In the genomic region with DNA sequence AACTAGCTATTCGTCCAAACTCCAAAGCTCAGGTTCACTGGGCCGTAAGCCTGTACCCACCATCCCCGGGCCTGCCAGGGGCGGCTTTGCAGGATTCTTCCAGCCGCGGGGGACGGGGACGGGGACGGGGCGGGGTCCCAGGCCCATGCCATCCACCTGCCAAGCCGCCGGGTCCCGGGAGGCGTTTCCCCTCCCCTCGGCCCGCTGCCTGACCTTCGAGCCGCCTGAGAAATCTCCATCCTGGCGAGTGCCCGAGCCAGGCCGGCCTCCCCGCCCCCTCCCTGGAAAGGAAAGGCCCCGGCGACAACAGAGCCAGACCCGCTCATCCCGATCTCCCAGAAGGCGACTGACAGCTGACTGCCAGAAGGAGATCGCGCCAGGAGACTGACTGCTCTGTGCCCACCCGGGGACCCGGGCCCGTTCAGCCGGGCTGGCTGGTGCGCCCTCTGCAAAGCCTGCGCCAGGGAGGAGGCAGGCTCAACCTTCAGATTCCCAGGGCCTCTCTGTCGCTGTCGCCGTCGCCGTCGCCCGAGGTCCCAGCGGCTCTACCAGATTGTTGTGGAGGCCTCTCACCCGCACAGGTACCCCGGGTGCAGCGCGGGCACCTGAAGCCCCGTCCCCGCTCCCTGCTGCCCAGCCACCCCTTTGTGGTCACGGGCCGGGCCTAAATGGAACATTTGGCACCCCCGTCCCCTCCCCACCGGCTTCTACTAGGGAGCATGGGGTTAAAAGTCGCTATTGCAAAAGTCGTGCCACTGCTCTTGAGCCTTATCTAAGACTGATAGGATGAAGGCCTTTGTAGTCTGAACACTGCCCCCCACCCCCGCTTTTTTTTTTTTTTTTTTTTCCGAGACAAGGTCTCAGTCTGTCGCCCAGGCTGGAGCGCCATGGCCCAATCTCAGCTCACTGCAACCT, we compare ENCODE assay signal across 11 cellular contexts. TPM values are rescaled to one million over a fixed set of nuclear protein-coding genes. Genes with fewer than 3 reads are reported as not detected.
A peak's percentile ranks its signal among the peaks of the same experiment; 100 is the strongest.
DNase-seq lines count a peak whose midpoint lies in the region; ATAC-seq and TF ChIP-seq lines count a peak whose summit lies in the region.
"Had no signal": no experiment of that assay in that cellular context is flagged by ENCODE, and none has a peak within 500 bp of the region (broad histone marks: within the 10 kb centered on the region; RNA-seq: fewer than 3 reads in every experiment).

Gene RGN, plus strand, starts transcription at position 315 of the 915 bp plus-strand sequence. CDS start 2,702 bp downstream, outside the sequence.

- H3K27me3 Mint-ChIP-seq in activated CD4-positive, alpha-beta memory T cell treated with anti-CD3 and anti-CD28 coated beads, Interleukin-2, amount 10 ng/mL, durations not matched to agents 7 days and 5 days, result no peaks in the 10 kb centered on the region

- H3K4me1 ChIP-seq in lung (ENCODE audit: control insufficient read depth in 2 of 2, insufficient read depth in 2 of 2, low read length in 2 of 2) (no peaks in the 10 kb centered on the region), testis (no peaks in the 10 kb centered on the region)
- H3K4me1 ChIP-seq: Peyer's patch had no signal

- TF ChIP-seq POLR2A in testis (IDR thresholded peaks at IDR 0.05), result no peak

- no peak for DNase-seq in fibroblast of pulmonary artery (ENCODE audit: low read depth)
- DNase-seq in lung (ENCODE audit: low spot score), result no peak
- peak; percentile 16 for DNase-seq in testis
- no peak for DNase-seq in KBM-7
- DNase-seq in activated CD4-positive, alpha-beta memory T cell treated with anti-CD3 and anti-CD28 coated beads, Interleukin-2, amount 10 ng/mL, durations not matched to agents 7 days and 5 days, result no peak
- DNase-seq in stimulated activated naive CD4-positive, alpha-beta T cell (lab: John Stamatoyannopoulos, UW), result no peak
- no peak for DNase-seq in OCI-M1 (lab: John Stamatoyannopoulos, UW)
- DNase-seq: amniotic stem cell; stimulated activated CD4-positive, alpha-beta T cell treated with anti-CD3 and anti-CD28 coated beads, Interleukin-1b, Interleukin-23, amount 100 ng/mL, for 48 hours had no signal

- no peaks in the 10 kb centered on the region for H3K27me3 ChIP-seq in lung (ENCODE audit: control insufficient read depth, insufficient read depth)
- H3K27me3 ChIP-seq in testis, result no peaks in the 10 kb centered on the region
- H3K27me3 ChIP-seq: Peyer's patch had no signal

- no peak within 1 kb of the TSS for H3K4me3 Mint-ChIP-seq in activated CD4-positive, alpha-beta memory T cell treated with anti-CD3 and anti-CD28 coated beads, Interleukin-2, amount 10 ng/mL, durations not matched to agents 7 days and 5 days

- in situ Hi-C loops in KBM-7 (cut with MboI; ENCODE audit: low pct_unique_long_range_greater_than_20kb, low sequenced_read_pairs), result no loop called here

- peak within 1 kb of the TSS; percentile 5 to 69 for H3K27ac ChIP-seq in lung (ENCODE audit: low read depth in 1 of 2, low read length in 1 of 2)
- peak within 1 kb of the TSS in 1 of 2 donors; percentile 30 for H3K27ac ChIP-seq in testis
- H3K27ac ChIP-seq: Peyer's patch had no signal

- TF ChIP-seq CTCF in WI38 (IDR thresholded peaks at IDR 0.05; ENCODE audit: low read depth, low read length) (no peak), fibroblast of pulmonary artery (IDR thresholded peaks at IDR 0.05; ENCODE audit: low read length, missing control alignments) (no peak), lung (IDR thresholded peaks at IDR 0.05; ENCODE audit: control extremely low read depth, extremely low read depth) (no peak), testis (IDR thresholded peaks at IDR 0.05) (no peak)

- CTCF ChIA-PET in activated CD4-positive, alpha-beta memory T cell treated with anti-CD3 and anti-CD28 coated beads, Interleukin-2, amount 10 ng/mL, durations not matched to agents 7 days and 5 days (lab: Charles Lee), result no interaction called here

- no peaks in the 10 kb centered on the region for H3K4me1 Mint-ChIP-seq in activated CD4-positive, alpha-beta memory T cell treated with anti-CD3 and anti-CD28 coated beads, Interleukin-2, amount 10 ng/mL, durations not matched to agents 7 days and 5 days

- H3K27ac Mint-ChIP-seq in activated CD4-positive, alpha-beta memory T cell treated with anti-CD3 and anti-CD28 coated beads, Interleukin-2, amount 10 ng/mL, durations not matched to agents 7 days and 5 days, result no peak within 1 kb of the TSS

- POLR2A ChIA-PET in activated CD4-positive, alpha-beta memory T cell treated with anti-CD3 and anti-CD28 coated beads, Interleukin-2, amount 10 ng/mL, durations not matched to agents 7 days and 5 days (lab: Charles Lee), result no interaction called here

- no peaks in the 10 kb centered on the region for H3K9me3 ChIP-seq in lung (ENCODE audit: control insufficient read depth in 2 of 2, insufficient read depth in 1 of 2, low read length in 1 of 2)
- no peaks in the 10 kb centered on the region for H3K9me3 ChIP-seq in testis

- peak; percentile 19 for ATAC-seq in lung (ENCODE audit: insufficient read depth, low FRiP score)

- H3K36me3 ChIP-seq in lung (ENCODE audit: control insufficient read depth in 2 of 2, insufficient read depth in 2 of 2, low read length in 2 of 2) (no peaks in the 10 kb centered on the region), testis (ENCODE audit: low read depth, missing control alignments) (no peaks in the 10 kb centered on the region)
- H3K36me3 ChIP-seq: Peyer's patch had no signal

- intact Hi-C loops in testis (cut with DNase I; ENCODE audit: low total_unique reads), result no loop called here

- H3K4me3 ChIP-seq in WI38 (ENCODE audit: low read depth, low read length) (peak within 1 kb of the TSS; percentile 24; the same call in 1 of the 2 replicates), fibroblast of pulmonary artery (replicated peaks; ENCODE audit: low read depth, low read length) (peak within 1 kb of the TSS; percentile 27), lung (peak within 1 kb of the TSS; percentile 8), testis (peak within 1 kb of the TSS; percentile 26 to 43)

- 47 to 51% methylated on average over 34 to 59 of the region's 59 CpGs for WGBS in lung, 2 donors
- 0 to 6% methylated on average over 4 to 36 of the region's 59 CpGs for WGBS in testis, 2 donors

- H3K9me3 Mint-ChIP-seq in activated CD4-positive, alpha-beta memory T cell treated with anti-CD3 and anti-CD28 coated beads, Interleukin-2, amount 10 ng/mL, durations not matched to agents 7 days and 5 days, result no peaks in the 10 kb centered on the region

- no peaks in the 10 kb centered on the region for H3K36me3 Mint-ChIP-seq in activated CD4-positive, alpha-beta memory T cell treated with anti-CD3 and anti-CD28 coated beads, Interleukin-2, amount 10 ng/mL, durations not matched to agents 7 days and 5 days (ENCODE audit: low read depth)

RNA-seq across cellular contexts. Expression of gene RGN, which starts in this region (rescaled TPM):
- total RNA-seq in lung (10 to 100 TPM in 1 of 2 donors, 1 to 10 TPM in 1; 7.1 to 14.7 TPM), testis (10 to 100 TPM in 1 of 2 donors, 1 to 10 TPM in 1; 8.1 to 10.6 TPM)
- polyA plus RNA-seq in lung (10 to 100 TPM in 1 of 2 donors, 1 to 10 TPM in 1; 4.1 to 15.8 TPM), testis (ENCODE audit: insufficient read depth, low read depth, low replicate concordance) (6.5 TPM)
- not detected for total RNA-seq in activated CD4-positive, alpha-beta memory T cell treated with anti-CD3 and anti-CD28 coated beads, Interleukin-2, amount 10 ng/mL, durations not matched to agents 7 days and 5 days

Comparison
In these comparisons a context has a peak if more than half of its experiments do, and no peak if none do; other contexts are left out.
1. RNA of gene RGN (total RNA-seq): 7.1 to 14.7 TPM in lung and 8.1 to 10.6 TPM in testis; not detected in activated CD4-positive, alpha-beta memory T cell treated with anti-CD3 and anti-CD28 coated beads, Interleukin-2, amount 10 ng/mL, durations not matched to agents 7 days and 5 days; every median in the first group is over 4 times any median in the second.
2. Peak in every context shown above with its lines, with median percentiles within 50 percentile points of each other: H3K4me3 ChIP-seq.